In the genomic region with DNA sequence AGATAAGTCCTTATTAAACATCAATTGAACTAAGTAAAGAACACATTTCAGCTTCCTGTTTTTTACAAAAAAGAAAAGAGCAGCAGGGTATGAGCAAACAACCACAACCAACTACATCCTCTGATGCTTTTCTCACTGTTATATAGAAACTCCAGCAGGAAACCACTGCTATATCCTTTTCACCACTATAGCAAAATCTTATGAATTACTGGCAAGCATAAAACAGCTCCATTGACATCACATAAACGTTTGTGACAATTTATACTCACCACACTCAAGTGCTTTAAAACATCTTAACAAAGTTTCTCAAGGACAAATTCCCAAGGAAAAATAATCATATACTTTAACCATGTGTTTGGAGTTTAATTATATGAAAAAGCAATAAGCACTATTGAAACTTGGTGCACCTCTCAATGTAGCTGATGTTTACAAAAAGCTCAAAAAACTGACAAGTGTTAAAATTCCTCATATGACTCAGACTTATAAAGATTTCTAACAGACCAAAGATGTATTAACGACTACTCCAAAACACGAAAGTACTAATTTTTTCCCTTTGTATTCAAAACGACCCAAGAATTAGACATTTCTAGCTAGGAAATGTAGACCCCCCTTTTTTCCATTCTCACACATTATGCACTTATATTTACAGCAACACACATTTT, we compare ENCODE assay signal across 8 cellular contexts. TPM values are rescaled to one million over a fixed set of nuclear protein-coding genes. Genes with fewer than 3 reads are reported as not detected.
A peak's percentile ranks its signal among the peaks of the same experiment; 100 is the strongest.
DNase-seq lines count a peak whose midpoint lies in the region; ATAC-seq and FAIRE-seq lines count a peak whose summit lies in the region.

No MANE protein-coding gene starts in this region.

- no peak overlapping the region for H3K4me2 ChIP-seq in GM23248 (ENCODE audit: unreplicated experiment)

- FAIRE-seq in RCC 7860 (lab: Jason Lieb, UNC): no peak

- peak in 2 of 3 donors; percentile 85 to 89 for DNase-seq in CD4-positive, CD25-positive, alpha-beta regulatory T cell
- no peak for DNase-seq in activated T-helper 1 cell treated with anti-CD3 and anti-CD28 coated beads, Interleukin-12 subunit alpha, Interleukin-12 subunit beta, Interleukin-2, Interleukin-4 antibody, amounts not matched to agents 30 ng/mL and 10 ng/mL and 1 ng/mL, durations not matched to agents 14 hours and 24 hours and 36 hours (ENCODE audit: low spot score)
- no peak for DNase-seq in stimulated activated CD4-positive, alpha-beta T cell treated with anti-CD3 and anti-CD28 coated beads, Interleukin-2, amount 100 ng/mL, for 48 hours
- no peak for DNase-seq in NCI-H82 treated with DMSO at 0.1 percent for 48 hours (lab: John Stamatoyannopoulos, UW; ENCODE audit: unreplicated experiment)
- no peak for DNase-seq in GM23248
- DNase-seq in RCC 7860 (ENCODE audit: low spot score): no peak

- peak overlapping the region; percentile 76 to 89 (median 80) for H3K4me3 Mint-ChIP-seq in CD4-positive, CD25-positive, alpha-beta regulatory T cell
- H3K4me3 Mint-ChIP-seq in activated T-helper 1 cell treated with anti-CD3 and anti-CD28 coated beads, Interleukin-12 subunit alpha, Interleukin-12 subunit beta, Interleukin-2, Interleukin-4 antibody, amounts not matched to agents 30 ng/mL and 10 ng/mL and 1 ng/mL, durations not matched to agents 14 hours and 24 hours and 36 hours: peak overlapping the region; percentile 77

- H3K79me2 ChIP-seq in GM23248 (ENCODE audit: insufficient read depth): no peaks in the 10 kb centered on the region

- H3K4me1 Mint-ChIP-seq in CD4-positive, CD25-positive, alpha-beta regulatory T cell: peaks cover 42 to 94% (median 73%) of the 10 kb centered on the region in 4 donors
- H3K4me1 Mint-ChIP-seq in activated T-helper 1 cell treated with anti-CD3 and anti-CD28 coated beads, Interleukin-12 subunit alpha, Interleukin-12 subunit beta, Interleukin-2, Interleukin-4 antibody, amounts not matched to agents 30 ng/mL and 10 ng/mL and 1 ng/mL, durations not matched to agents 14 hours and 24 hours and 36 hours (ENCODE audit: low read depth): peaks cover 89% of the 10 kb centered on the region

- no peaks in the 10 kb centered on the region for H3K9me3 ChIP-seq in CD4-positive, CD25-positive, alpha-beta regulatory T cell (ENCODE audit: control insufficient read depth in 2 of 2, low read length in 2 of 2)
- no peaks in the 10 kb centered on the region for H3K9me3 ChIP-seq in GM23248 (ENCODE audit: low read depth)

- no peaks in the 10 kb centered on the region for H4K20me1 ChIP-seq in GM23248 (ENCODE audit: insufficient read depth)

- no peaks in the 10 kb centered on the region for H3K27me3 Mint-ChIP-seq in CD4-positive, CD25-positive, alpha-beta regulatory T cell
- H3K27me3 Mint-ChIP-seq in activated T-helper 1 cell treated with anti-CD3 and anti-CD28 coated beads, Interleukin-12 subunit alpha, Interleukin-12 subunit beta, Interleukin-2, Interleukin-4 antibody, amounts not matched to agents 30 ng/mL and 10 ng/mL and 1 ng/mL, durations not matched to agents 14 hours and 24 hours and 36 hours (ENCODE audit: insufficient read depth): no peaks in the 10 kb centered on the region

- no peaks in the 10 kb centered on the region for H3K36me3 ChIP-seq in CD4-positive, CD25-positive, alpha-beta regulatory T cell (ENCODE audit: control insufficient read depth, insufficient read depth, low read length)
- H3K36me3 ChIP-seq in GM23248 (ENCODE audit: low read depth): no peaks in the 10 kb centered on the region

- no peak overlapping the region for H3K9ac ChIP-seq in GM23248

- H3K4me3 ChIP-seq in CD4-positive, CD25-positive, alpha-beta regulatory T cell (ENCODE audit: low read depth, low read length): peak overlapping the region; percentile 96
- no peak overlapping the region for H3K4me3 ChIP-seq in GM23248

- H3K36me3 Mint-ChIP-seq in CD4-positive, CD25-positive, alpha-beta regulatory T cell: peaks cover 5% of the 10 kb centered on the region
- peaks cover 37% of the 10 kb centered on the region for H3K36me3 Mint-ChIP-seq in activated T-helper 1 cell treated with anti-CD3 and anti-CD28 coated beads, Interleukin-12 subunit alpha, Interleukin-12 subunit beta, Interleukin-2, Interleukin-4 antibody, amounts not matched to agents 30 ng/mL and 10 ng/mL and 1 ng/mL, durations not matched to agents 14 hours and 24 hours and 36 hours (ENCODE audit: low read depth)

- no peaks in the 10 kb centered on the region for H3K27me3 ChIP-seq in CD4-positive, CD25-positive, alpha-beta regulatory T cell (ENCODE audit: control insufficient read depth, insufficient read depth, low read length)
- H3K27me3 ChIP-seq in GM23248 (replicated peaks; ENCODE audit: insufficient read depth): no peaks in the 10 kb centered on the region

- no peaks in the 10 kb centered on the region for H3K9me2 ChIP-seq in GM23248 (ENCODE audit: insufficient read depth)

- H3K27ac Mint-ChIP-seq in CD4-positive, CD25-positive, alpha-beta regulatory T cell: peak overlapping the region; percentile 94 to 97 (median 95)
- peak overlapping the region; percentile 99 for H3K27ac Mint-ChIP-seq in activated T-helper 1 cell treated with anti-CD3 and anti-CD28 coated beads, Interleukin-12 subunit alpha, Interleukin-12 subunit beta, Interleukin-2, Interleukin-4 antibody, amounts not matched to agents 30 ng/mL and 10 ng/mL and 1 ng/mL, durations not matched to agents 14 hours and 24 hours and 36 hours

- in situ Hi-C loops in GM23248 (cut with MboI): no loop called here

- H2AFZ ChIP-seq in GM23248: no peak overlapping the region

- intact Hi-C loops in activated T-helper 1 cell treated with anti-CD3 and anti-CD28 coated beads, Interleukin-12 subunit alpha, Interleukin-12 subunit beta, Interleukin-2, Interleukin-4 antibody, amounts not matched to agents 30 ng/mL and 10 ng/mL and 1 ng/mL, durations not matched to agents 14 hours and 24 hours and 36 hours (cut with micrococcal nuclease): loop anchor here (1.0 to 10.0 kb wide), 15 partner anchors 8 to 1012 kb away; a partner anchor contains a TSS

- H3K9me3 Mint-ChIP-seq in CD4-positive, CD25-positive, alpha-beta regulatory T cell: no peaks in the 10 kb centered on the region
- H3K9me3 Mint-ChIP-seq in activated T-helper 1 cell treated with anti-CD3 and anti-CD28 coated beads, Interleukin-12 subunit alpha, Interleukin-12 subunit beta, Interleukin-2, Interleukin-4 antibody, amounts not matched to agents 30 ng/mL and 10 ng/mL and 1 ng/mL, durations not matched to agents 14 hours and 24 hours and 36 hours: peaks cover 3% of the 10 kb centered on the region

- H3K4me1 ChIP-seq in CD4-positive, CD25-positive, alpha-beta regulatory T cell (ENCODE audit: control insufficient read depth, insufficient read depth, low read length, poor library complexity, severe bottlenecking): peaks cover 93% of the 10 kb centered on the region
- peaks cover 13% of the 10 kb centered on the region for H3K4me1 ChIP-seq in GM23248 (ENCODE audit: insufficient read depth)

- H3K27ac ChIP-seq in CD4-positive, CD25-positive, alpha-beta regulatory T cell (ENCODE audit: insufficient read depth, low read length, poor library complexity, severe bottlenecking): peak overlapping the region; percentile 94
- H3K27ac ChIP-seq in GM23248: no peak overlapping the region

- 50 to 53% methylated on average over 4 of the region's 4 CpGs for WGBS in GM23248 (ENCODE audit: low coverage in 1 of 2, low lambda C conversion rate in 2 of 2, missing lambda C conversion rate in 2 of 2), 2 experiments

- no peaks in the 10 kb centered on the region for H3F3A ChIP-seq in GM23248 (ENCODE audit: insufficient read depth)

- ATAC-seq in CD4-positive, CD25-positive, alpha-beta regulatory T cell (ENCODE audit: low read depth in 2 of 2): peak; percentile 80 to 85
- ATAC-seq in GM19324 (IDR thresholded peaks at IDR 0.05; ENCODE audit: low FRiP score, unreplicated experiment): peak; percentile 63
- ATAC-seq in HG03159 (IDR thresholded peaks at IDR 0.05; ENCODE audit: unreplicated experiment): peak; percentile 86

RNA-seq across cellular contexts. Expression of a gene that starts 12.9 kb away (rescaled TPM):
- total RNA-seq in CD4-positive, CD25-positive, alpha-beta regulatory T cell: 78.9 TPM
- polyA plus RNA-seq in CD4-positive, CD25-positive, alpha-beta regulatory T cell: 10 to 100 TPM; 11.7 to 13.4 (median 12.6) TPM
- 37.1 and 39.0 TPM in 2 replicates for total RNA-seq in activated T-helper 1 cell treated with anti-CD3 and anti-CD28 coated beads, Interleukin-12 subunit alpha, Interleukin-12 subunit beta, Interleukin-2, Interleukin-4 antibody, amounts not matched to agents 30 ng/mL and 10 ng/mL and 1 ng/mL, durations not matched to agents 14 hours and 24 hours and 36 hours
- not detected in 2 replicates for total RNA-seq in GM23248 (2014; rRNA removed; shearing (Covaris generic))
- 0.01 and 0.05 TPM in 2 replicates for polyA plus RNA-seq in GM23248 (2016; fragmentation: Nextera tagmentation; extraction: Ambion mirVana)

Comparison
In these comparisons a context has a peak if more than half of its experiments do, and no peak if none do; other contexts are left out.
1. DNase-seq: peak in CD4-positive, CD25-positive, alpha-beta regulatory T cell (2 of 3); none in activated T-helper 1 cell treated with anti-CD3 and anti-CD28 coated beads, Interleukin-12 subunit alpha, Interleukin-12 subunit beta, Interleukin-2, Interleukin-4 antibody, amounts not matched to agents 30 ng/mL and 10 ng/mL and 1 ng/mL, durations not matched to agents 14 hours and 24 hours and 36 hours (single experiment), stimulated activated CD4-positive, alpha-beta T cell treated with anti-CD3 and anti-CD28 coated beads, Interleukin-2, amount 100 ng/mL, for 48 hours (0 of 2), NCI-H82 treated with DMSO at 0.1 percent for 48 hours (single experiment), GM23248 (single experiment) and RCC 7860 (single experiment).
2. RNA of a gene that starts 12.9 kb away (total RNA-seq): 78.9 TPM in CD4-positive, CD25-positive, alpha-beta regulatory T cell (single experiment) and 37.1 to 39.0 TPM in activated T-helper 1 cell treated with anti-CD3 and anti-CD28 coated beads, Interleukin-12 subunit alpha, Interleukin-12 subunit beta, Interleukin-2, Interleukin-4 antibody, amounts not matched to agents 30 ng/mL and 10 ng/mL and 1 ng/mL, durations not matched to agents 14 hours and 24 hours and 36 hours; not detected in GM23248; every median in the first group is over 10 times any median in the second.
3. Peak in every context shown above with its lines, with median percentiles within 50 percentile points of each other: ATAC-seq.